Comparison of ENCODE assay signal across 9 cellular contexts in genomic region chr2:176177580-176178270, GRCh38. TPM values are rescaled to one million over a fixed set of nuclear protein-coding genes. Genes with fewer than 3 reads are reported as not detected.
DNase-seq lines count a peak whose midpoint lies in the region; ATAC-seq, FAIRE-seq and TF ChIP-seq lines count a peak whose summit lies in the region.
"Had no signal": no experiment of that assay in that cellular context is flagged by ENCODE, and none has a peak within 500 bp of the region (broad histone marks: within the 10 kb centered on the region; RNA-seq: fewer than 3 reads in every experiment).

No MANE protein-coding gene starts in this region.

- H3K4me1 ChIP-seq in breast epithelium, result no peaks in the 10 kb centered on the region
- peaks cover 22% of the 10 kb centered on the region for H3K4me1 ChIP-seq in SJSA1 (replicated peaks)
- H3K4me1 ChIP-seq in keratinocyte (ENCODE audit: control insufficient read depth, extremely low read depth, insufficient read depth, low read length), result peaks cover 4% of the 10 kb centered on the region

- H3K4me3 Mint-ChIP-seq in MCF 10A (ENCODE audit: unreplicated experiment) (no peak overlapping the region), type B pancreatic cell (peak overlapping the region; percentile 85)

- no TSS peak for BruUV-seq in MCF 10A (replicated peaks; lab: Mats Ljungman, UMichigan)

- no peak for TF ChIP-seq POLR2A in breast epithelium (IDR thresholded peaks at IDR 0.05)

- no peaks in the 10 kb centered on the region for H3K4me1 Mint-ChIP-seq in MCF 10A (ENCODE audit: insufficient read depth, unreplicated experiment)
- H3K4me1 Mint-ChIP-seq in type B pancreatic cell (ENCODE audit: unreplicated experiment), result peaks cover 38% of the 10 kb centered on the region

- no peak overlapping the region for H3K27ac Mint-ChIP-seq in MCF 10A (ENCODE audit: low read depth, unreplicated experiment)
- H3K27ac Mint-ChIP-seq in type B pancreatic cell, result peak overlapping the region; percentile 62

- no peak overlapping the region for H3K9ac ChIP-seq in keratinocyte (ENCODE audit: control insufficient read depth, extremely low read depth, insufficient read depth, low read length)

- TF ChIP-seq CTCF in breast epithelium (IDR thresholded peaks at IDR 0.05) (no peak), MCF 10A (IDR thresholded peaks at IDR 0.05; ENCODE audit: unreplicated experiment) (no peak), keratinocyte (optimal IDR thresholded peaks at IDR 0.05 in 1 of 3, IDR thresholded peaks at IDR 0.05 in 1 of 3, conservative IDR thresholded peaks at IDR 0.05 in 1 of 3; ENCODE audit: extremely low read depth in 1 of 3, insufficient read depth in 2 of 3, low read length in 3 of 3) (no peak), type B pancreatic cell (conservative IDR thresholded peaks at IDR 0.05) (no peak)

- H3K9me3 ChIP-seq in breast epithelium (no peaks in the 10 kb centered on the region), SJSA1 (replicated peaks) (no peaks in the 10 kb centered on the region), keratinocyte (ENCODE audit: control insufficient read depth, low read depth, low read length) (no peaks in the 10 kb centered on the region)

- ATAC-seq in HG03442 (IDR thresholded peaks at IDR 0.05; ENCODE audit: unreplicated experiment), result no peak

- H2AFZ ChIP-seq in keratinocyte (ENCODE audit: control insufficient read depth, low read length), result no peak overlapping the region

- H3K4me3 ChIP-seq in breast epithelium (peak overlapping the region; percentile 40 to 51 (median 42)), SJSA1 (peak overlapping the region; percentile 46), keratinocyte (ENCODE audit: control insufficient read depth in 2 of 3, extremely low read depth in 1 of 3, insufficient read depth in 2 of 3, low read depth in 1 of 3, low read length in 3 of 3) (peak overlapping the region; percentile 22 to 54 (median 28))

- no peaks in the 10 kb centered on the region for H3K9me1 ChIP-seq in keratinocyte (ENCODE audit: control insufficient read depth, extremely low read depth, insufficient read depth, low read length)

- POLR2A ChIA-PET in MCF 10A (lab: Yijun Ruan, JAX), result no interaction called here

- H3K27me3 ChIP-seq in breast epithelium (peaks cover 2 to 72% of the 10 kb centered on the region in 2 donors), SJSA1 (replicated peaks) (no peaks in the 10 kb centered on the region), keratinocyte (ENCODE audit: control insufficient read depth, extremely low read depth, insufficient read depth, low read length) (peaks cover 74% of the 10 kb centered on the region)

- no peak for FAIRE-seq in keratinocyte (lab: Jason Lieb, UNC)

- H3K79me2 ChIP-seq in keratinocyte (ENCODE audit: control insufficient read depth, insufficient read depth, low read length), result no peaks in the 10 kb centered on the region

- intact Hi-C loops in breast epithelium (cut with DNase I; ENCODE audit: low total_unique reads) (no loop called here), MCF 10A (cut with micrococcal nuclease) (no loop called here), posterior cingulate gyrus (cut with DNase I) (no loop called here)

- H3K9me3 Mint-ChIP-seq in MCF 10A (ENCODE audit: unreplicated experiment), result no peaks in the 10 kb centered on the region
- H3K9me3 Mint-ChIP-seq in type B pancreatic cell, result no peaks in the 10 kb centered on the region

- H3K36me3 Mint-ChIP-seq in MCF 10A (ENCODE audit: insufficient read depth, unreplicated experiment) (no peaks in the 10 kb centered on the region), type B pancreatic cell (peaks cover 5% of the 10 kb centered on the region)

- dilution Hi-C loops in keratinocyte (cut with MboI; ENCODE audit: extremely low pct_ligation_motif_present, low sequenced_read_pairs), result no loop called here

- CTCF ChIA-PET in MCF 10A (lab: Yijun Ruan, JAX), result no interaction called here

- H3K36me3 ChIP-seq in breast epithelium (no peaks in the 10 kb centered on the region), SJSA1 (no peaks in the 10 kb centered on the region), keratinocyte (ENCODE audit: control insufficient read depth in 2 of 2, extremely low read depth in 1 of 2, insufficient read depth in 2 of 2, low read length in 2 of 2) (no peaks in the 10 kb centered on the region)

- peak overlapping the region; percentile 54 for H3K4me2 ChIP-seq in keratinocyte (ENCODE audit: control insufficient read depth, extremely low read depth, insufficient read depth, low read depth, low read length)

- H4K20me1 ChIP-seq in keratinocyte (ENCODE audit: control insufficient read depth, extremely low read depth, insufficient read depth, low read length), result peaks cover 2% of the 10 kb centered on the region

- H3K27me3 Mint-ChIP-seq in MCF 10A (ENCODE audit: insufficient read depth, unreplicated experiment) (peaks cover 14% of the 10 kb centered on the region), type B pancreatic cell (peaks cover 95% of the 10 kb centered on the region)

- DNase-seq in breast epithelium (ENCODE audit: low spot score in 2 of 2) (no peak), MCF 10A (ENCODE audit: unreplicated experiment) (no peak), SJSA1 (ENCODE audit: low read depth in 1 of 2, low spot score in 2 of 2) (peak in 1 of 2 experiments; percentile 57), keratinocyte (ENCODE audit: low read depth, low spot score) (no peak), type B pancreatic cell (ENCODE audit: extremely low spot score, unreplicated experiment) (no peak), posterior cingulate gyrus (no peak)
- DNase-seq in stimulated activated CD4-positive, alpha-beta T cell treated with anti-CD3 and anti-CD28 coated beads, Interleukin-4, amount 100 ng/mL, for 4 hours, result no peak
- DNase-seq: stimulated activated CD4-positive, alpha-beta T cell treated with anti-CD3 and anti-CD28 coated beads, Interleukin-1b, Interleukin-23, amount 100 ng/mL, for 48 hours had no signal

- H3K27ac ChIP-seq in breast epithelium (peak overlapping the region in 1 of 2 donors; percentile 41), SJSA1 (peak overlapping the region; percentile 28), keratinocyte (ENCODE audit: control insufficient read depth, insufficient read depth, low read length) (no peak overlapping the region)

RNA-seq across cellular contexts. Expression of gene HOXD1, which starts 10.7 kb away (rescaled TPM):
- total RNA-seq in breast epithelium, result 1 to 10 TPM in 1 of 3 donors, under 1 TPM in 2; 0.15 to 1.3 (median 0.64) TPM
- not detected in 2 replicates for total RNA-seq in MCF 10A (2022)
- total RNA-seq in SJSA1 (2014; rRNA removed; shearing (Covaris generic)), result not detected in 2 replicates
- polyA plus RNA-seq in keratinocyte, result not detected in 3 replicates
- polyA plus RNA-seq in keratinocyte (2011; ENCODE audit: low read depth), result not detected
- not detected in 2 replicates for polyA plus RNA-seq in keratinocyte (2011; cell fraction: cytosol; rRNA removed)
- polyA plus RNA-seq in keratinocyte (2011; cell fraction: nucleus; rRNA removed), result not detected in 2 replicates
- polyA plus RNA-seq in keratinocyte (2012; ENCODE audit: low replicate concordance), result not detected in 2 replicates
- polyA minus RNA-seq in keratinocyte, result not detected in 3 replicates
- polyA minus RNA-seq in keratinocyte (2011; cell fraction: cytosol; rRNA and poly(A)+ RNA removed), result not detected
- not detected in 2 replicates for polyA minus RNA-seq in keratinocyte (2011; cell fraction: nucleus; rRNA and poly(A)+ RNA removed)
- total RNA-seq in type B pancreatic cell (ENCODE audit: low replicate concordance), result 7.7 TPM in 1 of 2 replicates, not detected in the other

RNA-seq across cellular contexts. Expression of gene HOXD3, which starts 20.6 kb away (rescaled TPM):
- total RNA-seq in breast epithelium (10 to 100 TPM in 1 of 3 donors, 1 to 10 TPM in 2; 4.2 to 14.4 (median 4.8) TPM), MCF 10A (2022) (not detected in 2 replicates), type B pancreatic cell (ENCODE audit: low replicate concordance) (25.4 TPM in 1 of 2 replicates, not detected in the other)
- total RNA-seq in SJSA1 (2014; rRNA removed; shearing (Covaris generic)), result 0.66 and 1.1 TPM in 2 replicates
- not detected in 3 replicates for polyA plus RNA-seq in keratinocyte
- not detected for polyA plus RNA-seq in keratinocyte (2011; ENCODE audit: low read depth)
- not detected in 2 replicates for polyA plus RNA-seq in keratinocyte (2011; cell fraction: cytosol; rRNA removed)
- polyA plus RNA-seq in keratinocyte (2011; cell fraction: nucleus; rRNA removed), result not detected in 2 replicates
- not detected in 2 replicates for polyA plus RNA-seq in keratinocyte (2012; ENCODE audit: low replicate concordance)
- polyA minus RNA-seq in keratinocyte, result not detected in 3 replicates
- not detected for polyA minus RNA-seq in keratinocyte (2011; cell fraction: cytosol; rRNA and poly(A)+ RNA removed)
- not detected in 2 replicates for polyA minus RNA-seq in keratinocyte (2011; cell fraction: nucleus; rRNA and poly(A)+ RNA removed)

RNA-seq across cellular contexts. Expression of gene HOXD4, which starts 26.4 kb away (rescaled TPM):
- 1 to 10 TPM; 1.9 to 5.8 (median 5.6) TPM for total RNA-seq in breast epithelium
- not detected in 2 replicates for total RNA-seq in MCF 10A (2022)
- total RNA-seq in SJSA1 (2014; rRNA removed; shearing (Covaris generic)), result 0.29 and 5.9 TPM in 2 replicates
- not detected in 3 replicates for polyA plus RNA-seq in keratinocyte
- polyA plus RNA-seq in keratinocyte (2011; ENCODE audit: low read depth), result not detected
- polyA plus RNA-seq in keratinocyte (2011; cell fraction: cytosol; rRNA removed), result not detected in 2 replicates
- polyA plus RNA-seq in keratinocyte (2011; cell fraction: nucleus; rRNA removed), result not detected in 2 replicates
- polyA plus RNA-seq in keratinocyte (2012; ENCODE audit: low replicate concordance), result not detected in 2 replicates
- not detected in 3 replicates for polyA minus RNA-seq in keratinocyte
- not detected for polyA minus RNA-seq in keratinocyte (2011; cell fraction: cytosol; rRNA and poly(A)+ RNA removed)
- not detected in 2 replicates for polyA minus RNA-seq in keratinocyte (2011; cell fraction: nucleus; rRNA and poly(A)+ RNA removed)
- total RNA-seq in type B pancreatic cell (ENCODE audit: low replicate concordance), result 37.0 TPM in 1 of 2 replicates, not detected in the other

RNA-seq across cellular contexts. Expression of gene HOXD8, which starts 48.2 kb away (rescaled TPM):
- 10 to 100 TPM; 10.5 to 36.1 (median 13.8) TPM for total RNA-seq in breast epithelium
- total RNA-seq in MCF 10A (2022), result not detected in 2 replicates
- 13.0 and 16.8 TPM in 2 replicates for total RNA-seq in SJSA1 (2014; rRNA removed; shearing (Covaris generic))
- 0.05 TPM in 1 of 3 replicates, not detected in the others for polyA plus RNA-seq in keratinocyte
- polyA plus RNA-seq in keratinocyte (2011; ENCODE audit: low read depth), result not detected
- 0.06 TPM in 1 of 2 replicates, not detected in the other for polyA plus RNA-seq in keratinocyte (2011; cell fraction: cytosol; rRNA removed)
- polyA plus RNA-seq in keratinocyte (2011; cell fraction: nucleus; rRNA removed), result 0.08 TPM in 1 of 2 replicates, not detected in the other
- not detected in 2 replicates for polyA plus RNA-seq in keratinocyte (2012; ENCODE audit: low replicate concordance)
- not detected in 3 replicates for polyA minus RNA-seq in keratinocyte
- polyA minus RNA-seq in keratinocyte (2011; cell fraction: cytosol; rRNA and poly(A)+ RNA removed), result not detected
- not detected in 2 replicates for polyA minus RNA-seq in keratinocyte (2011; cell fraction: nucleus; rRNA and poly(A)+ RNA removed)
- 2.8 TPM in 1 of 2 replicates, not detected in the other for total RNA-seq in type B pancreatic cell (ENCODE audit: low replicate concordance)

RNA-seq across cellular contexts. Expression of gene HOXD9, which starts 55.2 kb away (rescaled TPM):
- total RNA-seq in breast epithelium (10 to 100 TPM in 1 of 3 donors, 1 to 10 TPM in 2; 2.4 to 17.0 (median 2.8) TPM), MCF 10A (2022) (not detected in 2 replicates), type B pancreatic cell (ENCODE audit: low replicate concordance) (0.19 and 1.5 TPM in 2 replicates)
- total RNA-seq in SJSA1 (2014; rRNA removed; shearing (Covaris generic)), result 1.8 TPM in 2 replicates
- not detected in 3 replicates for polyA plus RNA-seq in keratinocyte
- not detected for polyA plus RNA-seq in keratinocyte (2011; ENCODE audit: low read depth)
- polyA plus RNA-seq in keratinocyte (2011; cell fraction: cytosol; rRNA removed), result not detected in 2 replicates
- not detected in 2 replicates for polyA plus RNA-seq in keratinocyte (2011; cell fraction: nucleus; rRNA removed)
- not detected in 2 replicates for polyA plus RNA-seq in keratinocyte (2012; ENCODE audit: low replicate concordance)
- polyA minus RNA-seq in keratinocyte, result not detected in 3 replicates
- not detected for polyA minus RNA-seq in keratinocyte (2011; cell fraction: cytosol; rRNA and poly(A)+ RNA removed)
- polyA minus RNA-seq in keratinocyte (2011; cell fraction: nucleus; rRNA and poly(A)+ RNA removed), result not detected in 2 replicates
